In the genomic region with DNA sequence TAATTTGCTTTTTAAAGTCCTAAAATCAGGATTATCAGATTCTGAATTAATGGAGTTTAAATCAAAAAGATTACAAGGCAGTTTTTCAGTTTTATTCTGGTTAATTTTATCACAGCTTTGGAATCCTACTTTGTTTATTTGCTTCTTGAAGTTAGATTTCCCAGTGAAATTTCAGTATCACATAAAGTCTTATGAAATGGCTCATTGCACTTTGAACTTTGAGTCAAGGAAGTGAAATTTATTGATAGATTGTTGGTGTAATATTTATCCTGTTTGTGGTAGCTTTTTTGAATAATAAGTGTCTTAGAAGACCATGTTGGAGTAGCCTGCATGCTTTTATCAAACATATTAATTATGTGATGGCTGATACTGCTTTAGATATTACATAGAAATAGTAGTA, we compare ENCODE assay signal across 29 cellular contexts.
"Had no signal": no experiment of that assay in that cellular context is flagged by ENCODE, and none has a peak within 500 bp of the region (broad histone marks: within the 10 kb centered on the region; RNA-seq: fewer than 3 reads in every experiment).

No MANE protein-coding gene starts in this region.

- H3K4me1 ChIP-seq: left lung, thyroid gland had no signal

- DNase-seq: activated CD4-positive, alpha-beta T cell treated with anti-CD3 and anti-CD28 coated beads for 36 hours; activated CD4-positive, alpha-beta T cell treated with anti-CD3 and anti-CD28 coated beads, Interleukin-2, amount 50 U/mL, for 4 hours; activated CD4-positive, CD25-positive, alpha-beta regulatory T cell; activated effector memory CD4-positive, alpha-beta T cell treated with Interleukin-2 at 50 U/mL for 16 hours; activated naive CD4-positive, alpha-beta T cell treated with anti-CD3 and anti-CD28 coated beads for 36 hours; activated naive CD8-positive, alpha-beta T cell treated with anti-CD3 and anti-CD28 coated beads for 36 hours; activated T-cell treated with anti-CD3 and anti-CD28 coated beads for 4 hours; adrenal gland; aorta; brain microvascular endothelial cell; cortex of kidney; foreskin fibroblast; head of caudate nucleus; hippocampal formation; left lung; mesendoderm; stimulated activated CD4-positive, alpha-beta T cell treated with anti-CD3 and anti-CD28 coated beads, Interleukin-1b, Interleukin-23, amount 100 ng/mL, for 48 hours; stimulated activated CD4-positive, alpha-beta T cell treated with anti-CD3 and anti-CD28 coated beads, Interleukin-4, amount 100 ng/mL, for 4 hours; stimulated activated CD8-positive, alpha-beta memory T cell treated with anti-CD3 and anti-CD28 coated beads, Interleukin-4, amount 100 ng/mL, for 48 hours; stimulated activated naive CD8-positive, alpha-beta T cell treated with anti-CD3 and anti-CD28 coated beads, Interleukin-15, amount 100 ng/mL, for 72 hours; T-helper 1 cell; thyroid gland; upper lobe of left lung had no signal

- H3K27ac ChIP-seq: brain microvascular endothelial cell, left lung, upper lobe of left lung had no signal

- H3K9me3 ChIP-seq: adrenal gland, left lung, thyroid gland, upper lobe of left lung had no signal

- H3K27me3 ChIP-seq: adrenal gland, brain microvascular endothelial cell, left lung, thyroid gland, upper lobe of left lung had no signal

- H3K4me2 ChIP-seq: smooth muscle cell had no signal

- ATAC-seq: activated CD4-positive, alpha-beta T cell treated with anti-CD3 and anti-CD28 coated beads for 36 hours; left lung; natural killer cell treated with Interleukin-12 subunit alpha and Interleukin-12 subunit beta and Interleukin-15 and Interleukin-18, amount 100 ng/mL, for 72 hours; sciatic nerve; stimulated activated memory B cell treated with anti-CD40 and anti-IgM and Interleukin-4, amounts not matched to agents 10 μg/mL and 1 μg/mL and 100 μg/mL, for 72 hours; stimulated activated naive CD8-positive, alpha-beta T cell treated with anti-CD3 and anti-CD28 coated beads, Interleukin-15, amount 100 ng/mL, for 72 hours had no signal

- FAIRE-seq: endothelial cell of umbilical vein had no signal

- H3K4me3 ChIP-seq: adrenal gland, left lung, lung, smooth muscle cell, thyroid gland, upper lobe of left lung had no signal
